Comparison of ENCODE assay signal across 24 cellular contexts in genomic region chr4:2288051-2288541, GRCh38. TPM values are rescaled to one million over a fixed set of nuclear protein-coding genes. Genes with fewer than 3 reads are reported as not detected.
DNase-seq lines count a peak whose midpoint lies in the region; ATAC-seq, FAIRE-seq and TF ChIP-seq lines count a peak whose summit lies in the region.
"Had no signal": no experiment of that assay in that cellular context is flagged by ENCODE, and none has a peak within 500 bp of the region (broad histone marks: within the 10 kb centered on the region; RNA-seq: fewer than 3 reads in every experiment).

No MANE protein-coding gene starts in this region.

- H3K9me3 Mint-ChIP-seq in activated CD8-positive, alpha-beta T cell treated with anti-CD3 and anti-CD28 coated beads, Interleukin-2, amount 10 ng/mL, durations not matched to agents 7 days and 5 days (ENCODE audit: insufficient read depth), result no peaks in the 10 kb centered on the region
- no peaks in the 10 kb centered on the region for H3K9me3 Mint-ChIP-seq in activated CD8-positive, alpha-beta T cell treated with anti-CD3 and anti-CD28 coated beads for 36 hours
- H3K9me3 Mint-ChIP-seq: activated T-helper 17 cell treated with anti-CD3 and anti-CD28 coated beads, Interleukin-2, amount 50 U/mL, for 72 hours; T-helper 1 cell treated with Interleukin-12 subunit alpha and Interleukin-12 subunit beta and Interleukin-4 antibody, amounts not matched to agents 30 μg/mL and 1 μg/mL, for 36 hours had no signal

- no peak for ATAC-seq in activated CD8-positive, alpha-beta T cell treated with anti-CD3 and anti-CD28 coated beads, Interleukin-2, amount 10 ng/mL, durations not matched to agents 7 days and 5 days
- no peak for ATAC-seq in activated CD8-positive, alpha-beta T cell treated with anti-CD3 and anti-CD28 coated beads for 36 hours
- ATAC-seq in IMR-90 (ENCODE audit: low read depth), result no peak
- no peak for ATAC-seq in GM18907 (IDR thresholded peaks at IDR 0.05; ENCODE audit: unreplicated experiment)
- ATAC-seq: activated T-helper 17 cell treated with anti-CD3 and anti-CD28 coated beads, Interleukin-2, amount 50 U/mL, for 72 hours; body of pancreas had no signal

- no peaks in the 10 kb centered on the region for H3K79me1 ChIP-seq in IMR-90 (ENCODE audit: low read depth in 1 of 2, low read length in 2 of 2)

- H3K27ac ChIP-seq in IMR-90 (ENCODE audit: insufficient read depth, low read length) (no peak overlapping the region), kidney (ENCODE audit: low read depth in 2 of 2, low read length in 2 of 2) (no peak overlapping the region), spleen (no peak overlapping the region)
- no peak overlapping the region for H3K27ac ChIP-seq in effector memory CD4-positive, alpha-beta T cell (ENCODE audit: insufficient read depth, low read length, poor library complexity, severe bottlenecking)
- H3K27ac ChIP-seq: body of pancreas, epithelial cell of prostate, stomach had no signal

- H2AK9ac ChIP-seq in IMR-90 (replicated peaks; ENCODE audit: low read depth, low read length, poor library complexity), result no peak overlapping the region

- H3K27ac Mint-ChIP-seq in activated CD8-positive, alpha-beta T cell treated with anti-CD3 and anti-CD28 coated beads, Interleukin-2, amount 10 ng/mL, durations not matched to agents 7 days and 5 days, result peak overlapping the region; percentile 55
- H3K27ac Mint-ChIP-seq in activated CD8-positive, alpha-beta T cell treated with anti-CD3 and anti-CD28 coated beads for 36 hours, result no peak overlapping the region
- H3K27ac Mint-ChIP-seq: activated CD4-positive, alpha-beta T cell treated with anti-CD3 and anti-CD28 coated beads, Interleukin-2, amount 10 ng/mL, durations not matched to agents 7 days and 5 days; activated T-helper 17 cell treated with anti-CD3 and anti-CD28 coated beads, Interleukin-2, amount 50 U/mL, for 72 hours; T-helper 1 cell treated with Interleukin-12 subunit alpha and Interleukin-12 subunit beta and Interleukin-4 antibody, amounts not matched to agents 30 μg/mL and 1 μg/mL, for 36 hours had no signal

- TF ChIP-seq POLR2A in IMR-90 (IDR thresholded peaks at IDR 0.05; ENCODE audit: low read depth, low read length) (no peak), spleen (IDR thresholded peaks at IDR 0.05) (no peak)

- no peak overlapping the region for H3K14ac ChIP-seq in IMR-90 (replicated peaks; ENCODE audit: low read depth, low read length)

- dilution Hi-C loops in IMR-90 (cut with HindIII; ENCODE audit: low sequenced_read_pairs, unreplicated experiment), result no loop called here

- CTCF ChIA-PET in activated CD8-positive, alpha-beta T cell treated with anti-CD3 and anti-CD28 coated beads, Interleukin-2, amount 10 ng/mL, durations not matched to agents 7 days and 5 days (lab: Charles Lee), result no interaction called here
- CTCF ChIA-PET in activated CD8-positive, alpha-beta T cell treated with anti-CD3 and anti-CD28 coated beads for 36 hours (lab: Charles Lee), result no interaction called here
- CTCF ChIA-PET in IMR-90 (lab: Yijun Ruan, JAX), result no interaction called here

- no peak overlapping the region for H2BK5ac ChIP-seq in IMR-90 (ENCODE audit: low read depth, low read length, poor library complexity, severe bottlenecking)

- peak overlapping the region; percentile 23 for H2AFZ ChIP-seq in IMR-90 (replicated peaks; ENCODE audit: low read length, poor library complexity)

- H2BK20ac ChIP-seq in IMR-90 (ENCODE audit: low read depth, low read length), result no peak overlapping the region

- H3K4ac ChIP-seq in IMR-90 (ENCODE audit: low read depth, low read length), result no peak overlapping the region

- H3K4me1 ChIP-seq in IMR-90 (ENCODE audit: control insufficient read depth, insufficient read depth, low read length), result peaks cover 12% of the 10 kb centered on the region
- peaks cover 0 to 4% of the 10 kb centered on the region in 2 donors for H3K4me1 ChIP-seq in kidney (ENCODE audit: control insufficient read depth in 1 of 2, insufficient read depth in 1 of 2, low read depth in 1 of 2, low read length in 2 of 2)
- H3K4me1 ChIP-seq in spleen, result peaks cover 8 to 28% (median 24%) of the 10 kb centered on the region in 6 donors
- H3K4me1 ChIP-seq in effector memory CD4-positive, alpha-beta T cell (ENCODE audit: control insufficient read depth, insufficient read depth, low read length, poor library complexity, severe bottlenecking), result peaks cover 33% of the 10 kb centered on the region
- H3K4me1 ChIP-seq: body of pancreas had no signal

- no peak overlapping the region for H2BK120ac ChIP-seq in IMR-90 (ENCODE audit: low read depth, low read length)

- no peaks in the 10 kb centered on the region for H3K9me3 ChIP-seq in IMR-90 (ENCODE audit: control insufficient read depth, insufficient read depth, low read length)
- no peaks in the 10 kb centered on the region for H3K9me3 ChIP-seq in kidney (ENCODE audit: control insufficient read depth in 1 of 2, low read length in 2 of 2)
- H3K9me3 ChIP-seq in spleen, result no peaks in the 10 kb centered on the region
- no peaks in the 10 kb centered on the region for H3K9me3 ChIP-seq in effector memory CD4-positive, alpha-beta T cell (ENCODE audit: control insufficient read depth, low read length)
- H3K9me3 ChIP-seq: body of pancreas, stomach had no signal

- H3K27me3 ChIP-seq in IMR-90 (ENCODE audit: control insufficient read depth, insufficient read depth, low read length), result no peaks in the 10 kb centered on the region
- no peaks in the 10 kb centered on the region for H3K27me3 ChIP-seq in spleen (replicated peaks in 1 of 7)
- H3K27me3 ChIP-seq in effector memory CD4-positive, alpha-beta T cell (replicated peaks; ENCODE audit: control insufficient read depth, insufficient read depth, low read length, poor library complexity, severe bottlenecking), result no peaks in the 10 kb centered on the region
- H3K27me3 ChIP-seq: body of pancreas, stomach had no signal

- H3K56ac ChIP-seq in IMR-90 (ENCODE audit: extremely low read depth, insufficient read depth, low read length), result no peak overlapping the region

- no peak overlapping the region for H2BK15ac ChIP-seq in IMR-90 (ENCODE audit: low read depth, low read length)

- no peak overlapping the region for H2AK5ac ChIP-seq in IMR-90 (ENCODE audit: low read depth, low read length)

- peaks cover 4% of the 10 kb centered on the region for H3K27me3 Mint-ChIP-seq in activated CD8-positive, alpha-beta T cell treated with anti-CD3 and anti-CD28 coated beads, Interleukin-2, amount 10 ng/mL, durations not matched to agents 7 days and 5 days (ENCODE audit: low read depth)
- H3K27me3 Mint-ChIP-seq in activated CD8-positive, alpha-beta T cell treated with anti-CD3 and anti-CD28 coated beads for 36 hours, result no peaks in the 10 kb centered on the region
- H3K27me3 Mint-ChIP-seq: activated T-helper 17 cell treated with anti-CD3 and anti-CD28 coated beads, Interleukin-2, amount 50 U/mL, for 72 hours had no signal

- H3K23ac ChIP-seq in IMR-90 (ENCODE audit: low read depth, low read length), result no peak overlapping the region

- no peaks in the 10 kb centered on the region for H3K36me3 ChIP-seq in IMR-90 (ENCODE audit: control insufficient read depth, insufficient read depth, low read length)
- H3K36me3 ChIP-seq in kidney (ENCODE audit: control insufficient read depth in 1 of 2, insufficient read depth in 2 of 2, low read length in 2 of 2), result no peaks in the 10 kb centered on the region
- peaks cover 0 to 3% (median 0%) of the 10 kb centered on the region in 6 donors for H3K36me3 ChIP-seq in spleen
- no peaks in the 10 kb centered on the region for H3K36me3 ChIP-seq in effector memory CD4-positive, alpha-beta T cell (ENCODE audit: control insufficient read depth, insufficient read depth, low read length)

- DNase-seq in activated CD8-positive, alpha-beta T cell treated with anti-CD3 and anti-CD28 coated beads, Interleukin-2, amount 10 ng/mL, durations not matched to agents 7 days and 5 days, result no peak
- DNase-seq in activated CD8-positive, alpha-beta T cell treated with anti-CD3 and anti-CD28 coated beads for 36 hours, result no peak
- no peak for DNase-seq in IMR-90
- DNase-seq in kidney, result peak; percentile 67
- peak; percentile 69 for DNase-seq in spleen
- no peak for DNase-seq in effector memory CD4-positive, alpha-beta T cell
- DNase-seq in DMS79 treated with DMSO at 0.1 percent for 48 hours (lab: John Stamatoyannopoulos, UW), result no peak
- DNase-seq: activated CD4-positive, alpha-beta T cell treated with anti-CD3 and anti-CD28 coated beads, Interleukin-2, amount 10 ng/mL, durations not matched to agents 7 days and 5 days; AML-193; COR-L47; mesenchymal stem cell; NCI-H1694 treated with DMSO at 0.1 percent for 48 hours; NCI-H2171 treated with DMSO at 0.1 percent for 48 hours; NCI-H526 treated with DMSO at 0.1 percent for 48 hours; occipital lobe; stomach; trophoblast cell had no signal

- intact Hi-C loops in activated CD8-positive, alpha-beta T cell treated with anti-CD3 and anti-CD28 coated beads for 36 hours (cut with micrococcal nuclease), result no loop called here
- intact Hi-C loops in IMR-90 (cut with micrococcal nuclease) (no loop called here), kidney (cut with DNase I) (no loop called here), spleen (cut with DNase I; ENCODE audit: low total_unique reads) (no loop called here)

- no TSS peak for BruUV-seq in IMR-90 (replicated peaks; lab: Mats Ljungman, UMichigan)

- peaks cover 48% of the 10 kb centered on the region for H3K4me1 Mint-ChIP-seq in activated CD8-positive, alpha-beta T cell treated with anti-CD3 and anti-CD28 coated beads, Interleukin-2, amount 10 ng/mL, durations not matched to agents 7 days and 5 days (ENCODE audit: low read depth)
- peaks cover 36% of the 10 kb centered on the region for H3K4me1 Mint-ChIP-seq in activated CD8-positive, alpha-beta T cell treated with anti-CD3 and anti-CD28 coated beads for 36 hours (ENCODE audit: low read depth)

- H3K9ac ChIP-seq in IMR-90 (ENCODE audit: low read depth, low read length), result no peak overlapping the region
- H3K9ac ChIP-seq in kidney (ENCODE audit: low read length in 2 of 2), result no peak overlapping the region

- H3K4me3 ChIP-seq in IMR-90 (ENCODE audit: insufficient read depth, low read depth, low read length), result no peak overlapping the region
- no peak overlapping the region for H3K4me3 ChIP-seq in kidney (ENCODE audit: low read length in 2 of 2)
- H3K4me3 ChIP-seq in spleen, result no peak overlapping the region
- H3K4me3 ChIP-seq in effector memory CD4-positive, alpha-beta T cell (ENCODE audit: insufficient read depth, low read depth, low read length, poor library complexity, severe bottlenecking), result no peak overlapping the region
- H3K4me3 ChIP-seq: body of pancreas, stomach had no signal

- H3K4me2 ChIP-seq in IMR-90 (ENCODE audit: low read depth, low read length), result no peak overlapping the region

- H3K9me1 ChIP-seq in IMR-90 (ENCODE audit: insufficient read depth, low read length), result peaks cover 6% of the 10 kb centered on the region; the same call in 1 of the 2 replicates

- H3K36me3 Mint-ChIP-seq in activated CD8-positive, alpha-beta T cell treated with anti-CD3 and anti-CD28 coated beads, Interleukin-2, amount 10 ng/mL, durations not matched to agents 7 days and 5 days (ENCODE audit: low read depth), result no peaks in the 10 kb centered on the region
- no peaks in the 10 kb centered on the region for H3K36me3 Mint-ChIP-seq in activated CD8-positive, alpha-beta T cell treated with anti-CD3 and anti-CD28 coated beads for 36 hours (ENCODE audit: low read depth)

- H4K91ac ChIP-seq in IMR-90 (ENCODE audit: insufficient read depth, low read depth, low read length), result no peak overlapping the region

- TF ChIP-seq CTCF in activated CD8-positive, alpha-beta T cell treated with anti-CD3 and anti-CD28 coated beads for 36 hours (IDR thresholded peaks at IDR 0.05), result no peak
- TF ChIP-seq CTCF in IMR-90 (conservative IDR thresholded peaks at IDR 0.05; ENCODE audit: low read depth, low read length) (no peak), kidney (IDR thresholded peaks at IDR 0.05; ENCODE audit: borderline replicate concordance, extremely low read depth, insufficient read depth) (no peak), spleen (IDR thresholded peaks at IDR 0.05 in 8 of 11, conservative IDR thresholded peaks at IDR 0.05 in 3 of 11) (no peak)

- POLR2A ChIA-PET in activated CD8-positive, alpha-beta T cell treated with anti-CD3 and anti-CD28 coated beads, Interleukin-2, amount 10 ng/mL, durations not matched to agents 7 days and 5 days (lab: Charles Lee), result no interaction called here
- POLR2A ChIA-PET in activated CD8-positive, alpha-beta T cell treated with anti-CD3 and anti-CD28 coated beads for 36 hours (lab: Charles Lee), result no interaction called here
- POLR2A ChIA-PET in IMR-90 (lab: Charles Lee; ENCODE audit: unreplicated experiment), result no interaction called here

- WGBS in IMR-90 (ENCODE audit: extremely low coverage in 2 of 2, insufficient read length in 1 of 2), 2 experiments, result 100% methylated on average over 2 of the region's 10 CpGs; no CpG with 5 or more reads in 1 of the 2 experiments
- 90 to 97% (median 90%) methylated on average over 6 to 10 of the region's 10 CpGs for WGBS in spleen, 5 donors

- H3K4me3 Mint-ChIP-seq in activated CD8-positive, alpha-beta T cell treated with anti-CD3 and anti-CD28 coated beads, Interleukin-2, amount 10 ng/mL, durations not matched to agents 7 days and 5 days, result no peak overlapping the region
- no peak overlapping the region for H3K4me3 Mint-ChIP-seq in activated CD8-positive, alpha-beta T cell treated with anti-CD3 and anti-CD28 coated beads for 36 hours
- H3K4me3 Mint-ChIP-seq: activated CD4-positive, alpha-beta T cell treated with anti-CD3 and anti-CD28 coated beads, Interleukin-2, amount 10 ng/mL, durations not matched to agents 7 days and 5 days; activated T-helper 17 cell treated with anti-CD3 and anti-CD28 coated beads, Interleukin-2, amount 50 U/mL, for 72 hours; T-helper 1 cell treated with Interleukin-12 subunit alpha and Interleukin-12 subunit beta and Interleukin-4 antibody, amounts not matched to agents 30 μg/mL and 1 μg/mL, for 36 hours had no signal

- in situ Hi-C loops in IMR-90 (cut with MboI; ENCODE audit: low sequenced_read_pairs), result no loop called here

- no peak overlapping the region for H3K18ac ChIP-seq in IMR-90 (ENCODE audit: low read depth, low read length)

- TF ChIP-seq RAD21 in IMR-90 (IDR thresholded peaks at IDR 0.05; ENCODE audit: low read length), result no peak

- H4K5ac ChIP-seq in IMR-90 (ENCODE audit: low read depth, low read length), result no peak overlapping the region

- peaks cover 8% of the 10 kb centered on the region; the same call in 1 of the 2 replicates for H4K20me1 ChIP-seq in IMR-90 (ENCODE audit: insufficient read depth, low read length)

- FAIRE-seq in kidney (lab: Jason Lieb, UNC), result no peak
- FAIRE-seq: GM18507, H1 had no signal

- H4K8ac ChIP-seq in IMR-90 (ENCODE audit: low read depth in 2 of 2, low read length in 2 of 2), result no peak overlapping the region

RNA-seq across cellular contexts. Expression of gene MXD4, which starts 26.2 kb away (rescaled TPM):
- total RNA-seq in activated CD8-positive, alpha-beta T cell treated with anti-CD3 and anti-CD28 coated beads, Interleukin-2, amount 10 ng/mL, durations not matched to agents 7 days and 5 days, result 1 to 10 TPM; 5.9 to 6.9 TPM
- 1 to 10 TPM; 1.5 to 2.3 TPM for total RNA-seq in activated CD8-positive, alpha-beta T cell treated with anti-CD3 and anti-CD28 coated beads for 36 hours
- 22.8 and 25.6 TPM in 2 replicates for total RNA-seq in IMR-90 (2012; rRNA removed)
- polyA plus RNA-seq in IMR-90 (2012; rRNA removed), result 54.4 and 63.6 TPM in 2 replicates
- 57.4 and 87.5 TPM in 2 replicates for polyA plus RNA-seq in IMR-90 (2012; cell fraction: cytosol; rRNA removed)
- 81.6 and 159 TPM in 2 replicates for polyA plus RNA-seq in IMR-90 (2012; cell fraction: nucleus; rRNA removed; ENCODE audit: low replicate concordance)
- 84.8 TPM for total RNA-seq in kidney
- 49.8 TPM for polyA plus RNA-seq in kidney (ENCODE audit: insufficient read depth, low read depth, low replicate concordance)
- 100 to 1,000 TPM in 5 of 7 donors, 10 to 100 TPM in 2; 51.8 to 128 (median 112) TPM for total RNA-seq in spleen
- 100 to 1,000 TPM in 1 of 3 donors, 10 to 100 TPM in 2; 36.0 to 103 (median 38.4) TPM for polyA plus RNA-seq in spleen

RNA-seq across cellular contexts. Expression of gene HAUS3, which starts 46.2 kb away (rescaled TPM):
- total RNA-seq in activated CD8-positive, alpha-beta T cell treated with anti-CD3 and anti-CD28 coated beads, Interleukin-2, amount 10 ng/mL, durations not matched to agents 7 days and 5 days, result 10 to 100 TPM; 22.0 to 25.8 TPM
- total RNA-seq in activated CD8-positive, alpha-beta T cell treated with anti-CD3 and anti-CD28 coated beads for 36 hours, result 10 to 100 TPM; 18.4 to 19.5 TPM
- 4.3 and 6.9 TPM in 2 replicates for total RNA-seq in IMR-90 (2012; rRNA removed)
- 3.6 and 4.8 TPM in 2 replicates for polyA plus RNA-seq in IMR-90 (2012; rRNA removed)
- polyA plus RNA-seq in IMR-90 (2012; cell fraction: cytosol; rRNA removed), result 3.0 and 5.8 TPM in 2 replicates
- polyA plus RNA-seq in IMR-90 (2012; cell fraction: nucleus; rRNA removed; ENCODE audit: low replicate concordance), result 9.9 and 13.2 TPM in 2 replicates
- 12.1 TPM for total RNA-seq in kidney
- 4.1 TPM for polyA plus RNA-seq in kidney (ENCODE audit: insufficient read depth, low read depth, low replicate concordance)
- total RNA-seq in spleen, result 10 to 100 TPM; 16.2 to 22.4 (median 19.2) TPM
- polyA plus RNA-seq in spleen, result 10 to 100 TPM; 10.3 to 15.0 (median 13.0) TPM

RNA-seq across cellular contexts. Expression of gene POLN, which starts 46.2 kb away (rescaled TPM):
- total RNA-seq in activated CD8-positive, alpha-beta T cell treated with anti-CD3 and anti-CD28 coated beads, Interleukin-2, amount 10 ng/mL, durations not matched to agents 7 days and 5 days, result 1 to 10 TPM; 2.4 to 2.5 TPM
- 1 to 10 TPM; 2.1 to 2.9 TPM for total RNA-seq in activated CD8-positive, alpha-beta T cell treated with anti-CD3 and anti-CD28 coated beads for 36 hours
- total RNA-seq in IMR-90 (2012; rRNA removed) (0.72 and 1.1 TPM in 2 replicates), kidney (3.8 TPM), spleen (1 to 10 TPM; 1.9 to 3.5 (median 2.9) TPM)
- polyA plus RNA-seq in IMR-90 (2012; rRNA removed) (0.63 and 0.82 TPM in 2 replicates), kidney (ENCODE audit: insufficient read depth, low read depth, low replicate concordance) (1.3 TPM), spleen (1 to 10 TPM; 1.2 to 1.5 (median 1.5) TPM)
- 0.03 and 0.63 TPM in 2 replicates for polyA plus RNA-seq in IMR-90 (2012; cell fraction: cytosol; rRNA removed)
- 3.3 and 5.4 TPM in 2 replicates for polyA plus RNA-seq in IMR-90 (2012; cell fraction: nucleus; rRNA removed; ENCODE audit: low replicate concordance)

Comparison
In these comparisons a context has a peak if more than half of its experiments do, and no peak if none do; other contexts are left out.
1. DNase-seq: peak in kidney (single experiment) and spleen (single experiment); none in activated CD8-positive, alpha-beta T cell treated with anti-CD3 and anti-CD28 coated beads, Interleukin-2, amount 10 ng/mL, durations not matched to agents 7 days and 5 days (single experiment), activated CD8-positive, alpha-beta T cell treated with anti-CD3 and anti-CD28 coated beads for 36 hours (single experiment), IMR-90 (single experiment), effector memory CD4-positive, alpha-beta T cell (0 of 3) and DMS79 treated with DMSO at 0.1 percent for 48 hours (single experiment).